ENCODE assay signal across 8 cellular contexts in the genomic region with DNA sequence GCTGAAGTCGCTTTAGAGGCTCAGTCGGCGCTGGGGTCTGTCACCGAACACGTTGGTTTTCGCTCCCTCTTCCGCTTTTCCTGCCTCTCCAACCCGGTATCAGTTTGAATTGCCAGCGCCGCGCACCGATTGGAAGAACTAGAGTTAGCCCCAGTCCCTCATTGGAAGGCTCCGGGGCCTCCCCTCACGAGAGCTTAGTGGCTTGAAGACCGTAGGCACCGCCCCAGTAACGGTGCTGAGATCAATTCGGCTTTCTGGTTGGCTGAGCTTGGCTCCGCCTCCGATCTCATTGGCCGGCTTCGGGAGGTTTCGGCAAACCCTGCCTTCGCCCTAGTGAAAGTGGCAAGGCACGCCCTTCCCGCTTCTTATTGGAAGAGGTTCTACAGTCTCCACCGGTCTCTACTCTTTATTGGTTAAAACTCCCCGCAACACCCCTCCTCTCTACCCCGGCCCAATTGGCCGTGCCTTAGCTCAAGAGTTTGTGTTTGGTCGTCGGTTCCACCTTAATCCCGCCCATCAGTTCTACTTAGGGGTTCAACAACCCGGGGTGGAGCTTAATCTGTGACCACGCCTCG. TPM values are rescaled to one million over a fixed set of nuclear protein-coding genes. Genes with fewer than 3 reads are reported as not detected.
DNase-seq lines count a peak whose midpoint lies in the region; ATAC-seq and TF ChIP-seq lines count a peak whose summit lies in the region.
"Not testable (repeated sequence)": the region's sequence is repeated elsewhere in the genome, so short reads cannot be mapped to it uniquely, and the experiment has no call there.

TSS of gene FAM72A (minus strand) at position 51 of the 575 bp plus-strand sequence. CDS start 814 bp downstream, outside the sequence.

- H3K36me3 ChIP-seq in BLaER1 treated with 17β-estradiol and CSF1 and Interleukin-3, amounts not matched to agents 10 nM and 100 nM; liver (ENCODE audit: control insufficient read depth in 4 of 4, insufficient read depth in 3 of 4, low read depth in 1 of 4, low read length in 3 of 4): not testable (repeated sequence)

- peak within 1 kb of the TSS; percentile 52 to 73 (median 62) for H3K4me3 ChIP-seq in BLaER1 treated with 17β-estradiol and CSF1 and Interleukin-3, amounts not matched to agents 10 nM and 100 nM
- H3K4me3 ChIP-seq in HL-60 (replicated peaks; ENCODE audit: insufficient read depth, low read length): peak within 1 kb of the TSS; percentile 49
- peak within 1 kb of the TSS; percentile 76 for H3K4me3 ChIP-seq in coronary artery
- peak within 1 kb of the TSS in 2 of 3 donors; percentile 35 to 39 for H3K4me3 ChIP-seq in liver (ENCODE audit: low read depth in 1 of 3, low read length in 3 of 3)

- under 1% methylated on average over 21 of the region's 36 CpGs for WGBS in liver

- H3K4me2 ChIP-seq in BLaER1 treated with 17β-estradiol and CSF1 and Interleukin-3, amounts not matched to agents 10 nM and 100 nM: not testable (repeated sequence)

- H4K20me1 ChIP-seq in BLaER1 treated with 17β-estradiol and CSF1 and Interleukin-3, amounts not matched to agents 10 nM and 100 nM: not testable (repeated sequence)

- not testable (repeated sequence) for TF ChIP-seq CTCF in HL-60 (IDR thresholded peaks at IDR 0.05; ENCODE audit: insufficient read depth, low read length); coronary artery (IDR thresholded peaks at IDR 0.05); liver (IDR thresholded peaks at IDR 0.05; ENCODE audit: low read depth, low read length, missing input control)

- DNase-seq in HL-60 (ENCODE audit: low read depth in 1 of 2, low spot score in 1 of 2) (peak; percentile 93 to 100), NCI-H774 (lab: John Stamatoyannopoulos, UW) (peak; percentile 99), coronary artery (ENCODE audit: low spot score) (peak; percentile 99)
- peak; percentile 84 to 97 for DNase-seq in activated CD4-positive, alpha-beta T cell treated with anti-CD3 and anti-CD28 coated beads, Interleukin-2, amount 50 U/mL, for 24 hours (ENCODE audit: low read depth in 1 of 2, low spot score in 1 of 2)
- DNase-seq in stimulated activated CD4-positive, alpha-beta T cell treated with anti-CD3 and anti-CD28 coated beads, Interleukin-2, amount 100 ng/mL, for 4 hours (ENCODE audit: low read depth): peak; percentile 96

- not testable (repeated sequence) for H3K9me3 ChIP-seq in BLaER1 treated with 17β-estradiol and CSF1 and Interleukin-3, amounts not matched to agents 10 nM and 100 nM (replicated peaks in 1 of 11); liver (ENCODE audit: control insufficient read depth in 4 of 4, low read length in 3 of 4)

- H3K9ac ChIP-seq in BLaER1 treated with 17β-estradiol and CSF1 and Interleukin-3, amounts not matched to agents 10 nM and 100 nM: peak within 1 kb of the TSS; percentile 68 to 81 (median 78); a peak in 20 of 22 replicates
- not testable (repeated sequence) for H3K9ac ChIP-seq in liver (ENCODE audit: low read depth in 1 of 2, low read length in 2 of 2)

- H3K27ac ChIP-seq in BLaER1 treated with 17β-estradiol and CSF1 and Interleukin-3, amounts not matched to agents 10 nM and 100 nM: peak within 1 kb of the TSS in 10 of 11 experiments; percentile 58 to 82 (median 69); a peak in 20 of 22 replicates
- not testable (repeated sequence) for H3K27ac ChIP-seq in HL-60 (replicated peaks)
- peak within 1 kb of the TSS; percentile 73 to 95 for H3K27ac ChIP-seq in coronary artery
- H3K27ac ChIP-seq in liver (ENCODE audit: low read depth in 1 of 2, low read length in 2 of 2): peak within 1 kb of the TSS in 1 of 2 donors; percentile 46

- not testable (repeated sequence) for H3K27me3 ChIP-seq in BLaER1 treated with 17β-estradiol and CSF1 and Interleukin-3, amounts not matched to agents 10 nM and 100 nM; HL-60 (ENCODE audit: insufficient read depth, poor library complexity, severe bottlenecking); liver (ENCODE audit: control insufficient read depth in 4 of 4, insufficient read depth in 4 of 4, low read length in 3 of 4)

- H3K4me1 ChIP-seq in BLaER1 treated with 17β-estradiol and CSF1 and Interleukin-3, amounts not matched to agents 10 nM and 100 nM; liver (ENCODE audit: control insufficient read depth in 4 of 4, insufficient read depth in 4 of 4, low read length in 3 of 4): not testable (repeated sequence)

- peak; percentile 81 for ATAC-seq in GM21367 (IDR thresholded peaks at IDR 0.05; ENCODE audit: unreplicated experiment)

- TF ChIP-seq RAD21 in liver (IDR thresholded peaks at IDR 0.05): not testable (repeated sequence)

TF ChIP-seq in liver, 16 proteins besides CTCF, POLR2A, EP300 and RAD21:
- TF ChIP-seq JUND (IDR thresholded peaks at IDR 0.05) (peak in 1 of 2 donors; percentile 15), RXRA (IDR thresholded peaks at IDR 0.05) (peak; percentile 48 to 51), SP1 (IDR thresholded peaks at IDR 0.05) (peak; percentile 86), EGR1 (IDR thresholded peaks at IDR 0.05; ENCODE audit: low read depth in 2 of 2) (peak in 1 of 2 donors; percentile 6), HNF4A (conservative IDR thresholded peaks at IDR 0.05) (peak in 1 of 2 donors; percentile 37)

RNA-seq across cellular contexts. Expression of gene FAM72A, which starts in this region (rescaled TPM):
- 10 to 100 TPM in 1 of 2 donors, under 1 TPM in 1; 0.59 to 10.8 TPM for total RNA-seq in liver
- under 1 TPM; 0.36 to 0.84 TPM for polyA plus RNA-seq in liver
